ENCODE assay signal across 8 cellular contexts in genomic region chr5:109105631-109106267, GRCh38.
A peak's percentile ranks its signal among the peaks of the same experiment; 100 is the strongest.
DNase-seq lines count a peak whose midpoint lies in the region; ATAC-seq and TF ChIP-seq lines count a peak whose summit lies in the region.
"Had no signal": no experiment of that assay in that cellular context is flagged by ENCODE, and none has a peak within 500 bp of the region (broad histone marks: within the 10 kb centered on the region; RNA-seq: fewer than 3 reads in every experiment).

No MANE protein-coding gene starts in this region.

- ATAC-seq in thoracic aorta (ENCODE audit: insufficient number of reproducible peaks, low FRiP score, low read depth): peak; percentile 91

- H3K4me1 ChIP-seq in thoracic aorta (ENCODE audit: control insufficient read depth in 1 of 2, low read depth in 2 of 2): peaks cover 8 to 31% of the 10 kb centered on the region in 2 donors

- TF ChIP-seq CTCF in thoracic aorta (IDR thresholded peaks at IDR 0.05): no peak
- no peak for TF ChIP-seq CTCF in progenitor cell of endocrine pancreas (IDR thresholded peaks at IDR 0.05; ENCODE audit: unreplicated experiment)

- H3K27me3 ChIP-seq in thoracic aorta (replicated peaks; ENCODE audit: insufficient read depth): no peaks in the 10 kb centered on the region

- no peaks in the 10 kb centered on the region for H3K4me1 Mint-ChIP-seq in progenitor cell of endocrine pancreas (ENCODE audit: low read depth)

- no peaks in the 10 kb centered on the region for H3K36me3 ChIP-seq in thoracic aorta

- no peaks in the 10 kb centered on the region for H3K36me3 Mint-ChIP-seq in progenitor cell of endocrine pancreas (ENCODE audit: insufficient read depth)

- H3K27ac Mint-ChIP-seq in progenitor cell of endocrine pancreas: no peak overlapping the region

- peak overlapping the region; percentile 8 for H3K4me3 ChIP-seq in thoracic aorta

- H3K27me3 Mint-ChIP-seq in progenitor cell of endocrine pancreas: no peaks in the 10 kb centered on the region

- H3K4me3 Mint-ChIP-seq in progenitor cell of endocrine pancreas (ENCODE audit: low read depth): no peak overlapping the region

- DNase-seq in HS-5 (ENCODE audit: low read depth) (peak; percentile 85), amniotic stem cell (lab: John Stamatoyannopoulos, UW) (peak; percentile 79), hepatic stellate cell (ENCODE audit: low spot score) (peak; percentile 29), thoracic aorta (ENCODE audit: low spot score) (no peak), progenitor cell of endocrine pancreas (ENCODE audit: low spot score, unreplicated experiment) (no peak)
- DNase-seq in activated CD4-positive, alpha-beta T cell treated with anti-CD3 and anti-CD28 coated beads for 1 hour: no peak
- DNase-seq in activated naive CD4-positive, alpha-beta T cell treated with anti-CD3 and anti-CD28 coated beads, Interleukin-2, amount 50 U/mL, for 16 hours: no peak
- DNase-seq: activated CD4-positive, alpha-beta T cell treated with anti-CD3 and anti-CD28 coated beads for 4 hours had no signal

- H3K9me3 ChIP-seq in thoracic aorta: no peaks in the 10 kb centered on the region

- peak overlapping the region; percentile 31 to 47 for H3K27ac ChIP-seq in thoracic aorta

- no peaks in the 10 kb centered on the region for H3K9me3 Mint-ChIP-seq in progenitor cell of endocrine pancreas (ENCODE audit: low read depth)

Comparison
In these comparisons a context has a peak if more than half of its experiments do, and no peak if none do; other contexts are left out.
1. DNase-seq: peak in HS-5 (single experiment), amniotic stem cell (single experiment) and hepatic stellate cell (single experiment); none in thoracic aorta (single experiment), progenitor cell of endocrine pancreas (single experiment), activated CD4-positive, alpha-beta T cell treated with anti-CD3 and anti-CD28 coated beads for 1 hour (single experiment) and activated naive CD4-positive, alpha-beta T cell treated with anti-CD3 and anti-CD28 coated beads, Interleukin-2, amount 50 U/mL, for 16 hours (single experiment).